In the genomic region with DNA sequence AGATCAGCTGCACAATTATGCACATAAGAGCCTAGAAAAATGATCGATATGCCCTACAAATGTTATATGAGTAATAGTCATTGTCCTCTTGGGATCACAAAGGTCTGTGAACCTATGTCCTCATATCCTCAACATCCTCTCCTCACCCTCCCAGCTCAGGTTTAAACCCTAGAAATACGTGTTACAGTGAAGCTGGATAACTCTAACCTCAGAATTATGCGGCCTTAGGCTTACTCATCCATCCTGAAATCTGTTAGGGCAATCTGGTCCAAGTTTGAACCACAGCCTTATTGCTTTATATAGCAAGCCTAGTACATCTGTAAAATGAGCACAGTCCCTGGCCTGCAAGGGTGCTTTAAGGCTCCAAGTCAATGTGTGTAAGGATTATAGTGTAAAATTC, we compare ENCODE assay signal across 20 cellular contexts.
DNase-seq lines count a peak whose midpoint lies in the region; ATAC-seq, FAIRE-seq and TF ChIP-seq lines count a peak whose summit lies in the region.
"Had no signal": no experiment of that assay in that cellular context is flagged by ENCODE, and none has a peak within 500 bp of the region (broad histone marks: within the 10 kb centered on the region; RNA-seq: fewer than 3 reads in every experiment).

No MANE protein-coding gene starts in this region.

- no peaks in the 10 kb centered on the region for H3K36me3 ChIP-seq in prostate gland
- H3K36me3 ChIP-seq: gastrocnemius medialis, tibial nerve had no signal

- no peaks in the 10 kb centered on the region for H3K27me3 Mint-ChIP-seq in osteocyte (ENCODE audit: unreplicated experiment)

- no peak for TF ChIP-seq POLR2A in prostate gland (IDR thresholded peaks at IDR 0.05)

- ATAC-seq in HG03045 (IDR thresholded peaks at IDR 0.05; ENCODE audit: unreplicated experiment) = no peak
- ATAC-seq: gastrocnemius medialis; naive thymus-derived CD4-positive, alpha-beta T cell had no signal

- H3K27me3 ChIP-seq in prostate gland (replicated peaks; ENCODE audit: insufficient read depth) = no peaks in the 10 kb centered on the region
- H3K27me3 ChIP-seq: gastrocnemius medialis, tibial nerve had no signal

- TF ChIP-seq CTCF in osteocyte (IDR thresholded peaks at IDR 0.05) = no peak
- no peak for TF ChIP-seq CTCF in prostate gland (IDR thresholded peaks at IDR 0.05)

- no peak overlapping the region for H3K4me3 Mint-ChIP-seq in osteocyte (ENCODE audit: unreplicated experiment)
- H3K4me3 Mint-ChIP-seq: activated naive CD4-positive, alpha-beta T cell treated with anti-CD3 and anti-CD28 coated beads, Interleukin-2, amount 10 ng/mL, durations not matched to agents 7 days and 5 days; naive thymus-derived CD4-positive, alpha-beta T cell had no signal

- H3K4me1 ChIP-seq in prostate gland (replicated peaks) = no peaks in the 10 kb centered on the region
- H3K4me1 ChIP-seq: gastrocnemius medialis, tibial nerve had no signal

- no peaks in the 10 kb centered on the region for H3K9me3 ChIP-seq in prostate gland
- H3K9me3 ChIP-seq: gastrocnemius medialis, tibial nerve had no signal

- H3K4me3 ChIP-seq in prostate gland = no peak overlapping the region
- H3K4me3 ChIP-seq: gastrocnemius medialis, tibial nerve had no signal

- H3K27ac ChIP-seq in epithelial cell of prostate (peak overlapping the region; percentile 30), prostate gland (no peak overlapping the region)
- H3K27ac ChIP-seq: C4-2B, gastrocnemius medialis, tibial nerve had no signal

- H3K4me1 Mint-ChIP-seq in osteocyte (ENCODE audit: unreplicated experiment) = peaks cover 53% of the 10 kb centered on the region

- peaks cover 3% of the 10 kb centered on the region for H3K36me3 Mint-ChIP-seq in osteocyte (ENCODE audit: unreplicated experiment)
- H3K36me3 Mint-ChIP-seq: naive thymus-derived CD4-positive, alpha-beta T cell had no signal

- H3K27ac Mint-ChIP-seq in osteocyte (ENCODE audit: unreplicated experiment) = peak overlapping the region; percentile 88
- H3K27ac Mint-ChIP-seq: activated naive CD4-positive, alpha-beta T cell treated with anti-CD3 and anti-CD28 coated beads, Interleukin-2, amount 10 ng/mL, durations not matched to agents 7 days and 5 days; naive thymus-derived CD4-positive, alpha-beta T cell had no signal

- 95% methylated on average over 3 of the region's 3 CpGs for WGBS in prostate gland

- peak; percentile 99 for FAIRE-seq in G401.6 (lab: Jason Lieb, UNC)
- FAIRE-seq: small intestine had no signal

- intact Hi-C loops in prostate gland (cut with DNase I) = no loop called here

- DNase-seq in RPMI7951 (ENCODE audit: low read depth) = peak; percentile 86
- no peak for DNase-seq in epithelial cell of prostate (ENCODE audit: low read depth, low spot score)
- DNase-seq in osteocyte (ENCODE audit: extremely low spot score, unreplicated experiment) = no peak
- no peak for DNase-seq in prostate gland (ENCODE audit: low spot score)
- no peak for DNase-seq in H4 (ENCODE audit: low spot score)
- DNase-seq in NOMO-1 treated with DMSO at 0.1 percent for 48 hours (lab: John Stamatoyannopoulos, UW; ENCODE audit: unreplicated experiment) = no peak
- DNase-seq: activated naive CD4-positive, alpha-beta T cell treated with anti-CD3 and anti-CD28 coated beads, Interleukin-2, amount 10 ng/mL, durations not matched to agents 7 days and 5 days; DMS53; effector CD4-positive, alpha-beta T cell; gastrocnemius medialis; naive thymus-derived CD4-positive, alpha-beta T cell; NCI-H187; NCI-H524; posterior cingulate gyrus; small intestine; T-helper 9 cell had no signal

- H3K9me3 Mint-ChIP-seq in osteocyte (ENCODE audit: unreplicated experiment) = peaks cover 4% of the 10 kb centered on the region
